In genomic region chr16:2912330-2913199, GRCh38 we compare ENCODE assay signal across 8 cellular contexts. TPM values are rescaled to one million over a fixed set of nuclear protein-coding genes. Genes with fewer than 3 reads are reported as not detected.
DNase-seq lines count a peak whose midpoint lies in the region; ATAC-seq, FAIRE-seq and TF ChIP-seq lines count a peak whose summit lies in the region.

No MANE protein-coding gene starts in this region.

- POLR2A ChIA-PET in BJ (lab: Charles Lee): interaction anchor here (1.0 kb wide), 1 partner anchor 30 kb away, joined by 3 read pairs; the partner anchor contains the start of gene FLYWCH2
- POLR2A ChIA-PET in activated CD8-positive, alpha-beta T cell treated with anti-CD3 and anti-CD28 coated beads for 36 hours (lab: Charles Lee): interaction anchor here (0.6 to 1.5 kb wide), 5 partner anchors 9 to 108 kb away, joined by 3 to 5 read pairs (median 3); partner anchors contain the start of genes FLYWCH2 and TNFRSF12A
- POLR2A ChIA-PET in endothelial cell of umbilical vein (lab: Charles Lee): interaction anchor here (0.6 to 1.3 kb wide), 2 partner anchors 30 to 160 kb away, joined by 5 to 7 read pairs; partner anchors contain the start of genes FLYWCH2 and SRRM2

- H3K9me3 Mint-ChIP-seq in activated CD8-positive, alpha-beta T cell treated with anti-CD3 and anti-CD28 coated beads for 36 hours: no peaks in the 10 kb centered on the region

- H3K9me1 ChIP-seq in endothelial cell of umbilical vein (replicated peaks; ENCODE audit: control insufficient read depth, extremely low read depth, insufficient read depth, low read length): no peaks in the 10 kb centered on the region

- TF ChIP-seq CTCF in BJ (IDR thresholded peaks at IDR 0.05; ENCODE audit: insufficient read depth, low read depth, low read length) (no peak), endothelial cell of umbilical vein (IDR thresholded peaks at IDR 0.05; ENCODE audit: extremely low read depth in 1 of 2, insufficient read depth in 1 of 2, low read depth in 1 of 2, low read length in 2 of 2) (no peak), mucosa of descending colon (IDR thresholded peaks at IDR 0.05) (no peak)
- TF ChIP-seq CTCF in activated CD8-positive, alpha-beta T cell treated with anti-CD3 and anti-CD28 coated beads for 36 hours (IDR thresholded peaks at IDR 0.05): no peak

- H3K27me3 ChIP-seq in BJ (ENCODE audit: control insufficient read depth, insufficient read depth, low read length) (no peaks in the 10 kb centered on the region), Karpas-422 (ENCODE audit: low read length) (no peaks in the 10 kb centered on the region), endothelial cell of umbilical vein (ENCODE audit: control insufficient read depth in 2 of 2, insufficient read depth in 2 of 2, low read length in 2 of 2) (no peaks in the 10 kb centered on the region)

- H3K9me2 ChIP-seq in Karpas-422 (replicated peaks; ENCODE audit: insufficient read depth, low read length): no peaks in the 10 kb centered on the region

- H3K4me1 ChIP-seq in Karpas-422 (ENCODE audit: low read length): peaks cover 24% of the 10 kb centered on the region
- peaks cover 23% of the 10 kb centered on the region for H3K4me1 ChIP-seq in endothelial cell of umbilical vein (ENCODE audit: control insufficient read depth, extremely low read depth, insufficient read depth, low read length)
- H3K4me1 ChIP-seq in mucosa of descending colon (ENCODE audit: low read depth): peaks cover 2% of the 10 kb centered on the region

- H3K4me3 ChIP-seq in BJ (ENCODE audit: low read depth, low read length) (peak overlapping the region; percentile 89), Karpas-422 (ENCODE audit: low read length) (peak overlapping the region; percentile 89), endothelial cell of umbilical vein (replicated peaks in 1 of 3; ENCODE audit: insufficient read depth in 1 of 3, low read depth in 1 of 3, low read length in 3 of 3) (peak overlapping the region; percentile 84 to 96 (median 89)), mucosa of descending colon (peak overlapping the region; percentile 77)

- ATAC-seq in GM21390 (IDR thresholded peaks at IDR 0.05; ENCODE audit: unreplicated experiment): peak; percentile 26
- peak; percentile 17 for ATAC-seq in activated CD8-positive, alpha-beta T cell treated with anti-CD3 and anti-CD28 coated beads for 36 hours
- peak; percentile 42 for ATAC-seq in mucosa of descending colon

- FAIRE-seq in endothelial cell of umbilical vein (lab: Jason Lieb, UNC): peak; percentile 90

- TSS peak; percentile 42 for BruUV-seq in endothelial cell of umbilical vein (replicated peaks; lab: Mats Ljungman, UMichigan)

- peaks cover 15% of the 10 kb centered on the region for H3K79me2 ChIP-seq in Karpas-422 (ENCODE audit: low read length)
- H3K79me2 ChIP-seq in endothelial cell of umbilical vein (ENCODE audit: control insufficient read depth, insufficient read depth, low read length): peaks cover 10% of the 10 kb centered on the region

- TF ChIP-seq POLR2A in endothelial cell of umbilical vein (IDR thresholded peaks at IDR 0.05; ENCODE audit: low read depth, low read length): peak; percentile 33

- H3K4me2 ChIP-seq in Karpas-422 (ENCODE audit: low read depth, low read length, poor library complexity, severe bottlenecking): peak overlapping the region; percentile 77
- H3K4me2 ChIP-seq in endothelial cell of umbilical vein (ENCODE audit: insufficient read depth, low read length): peak overlapping the region; percentile 89

- H3K36me3 ChIP-seq in BJ (ENCODE audit: control insufficient read depth, insufficient read depth, low read length) (peaks cover 4% of the 10 kb centered on the region), Karpas-422 (ENCODE audit: insufficient read depth, low read length) (0 out of 2 replicates have a peak, but pooled peaks cover 3% of the 10 kb centered on the region), endothelial cell of umbilical vein (ENCODE audit: control insufficient read depth in 2 of 2, extremely low read depth in 1 of 2, insufficient read depth in 2 of 2, low read length in 2 of 2) (peaks cover 0 to 3% of the 10 kb centered on the region in 2 experiments), mucosa of descending colon (ENCODE audit: low read depth) (no peaks in the 10 kb centered on the region)

- H3K9me3 ChIP-seq in Karpas-422 (ENCODE audit: low read length): no peaks in the 10 kb centered on the region
- no peaks in the 10 kb centered on the region for H3K9me3 ChIP-seq in endothelial cell of umbilical vein (replicated peaks; ENCODE audit: control insufficient read depth, insufficient read depth, low read length)
- no peaks in the 10 kb centered on the region for H3K9me3 ChIP-seq in mucosa of descending colon

- H3K4me1 Mint-ChIP-seq in activated CD8-positive, alpha-beta T cell treated with anti-CD3 and anti-CD28 coated beads for 36 hours (ENCODE audit: low read depth): peaks cover 24% of the 10 kb centered on the region

- H3K27ac ChIP-seq in Karpas-422 (ENCODE audit: low read length): no peak overlapping the region
- peak overlapping the region; percentile 70 for H3K27ac ChIP-seq in endothelial cell of umbilical vein (ENCODE audit: insufficient read depth, low read depth, low read length)

- no peaks in the 10 kb centered on the region for H3K27me3 Mint-ChIP-seq in activated CD8-positive, alpha-beta T cell treated with anti-CD3 and anti-CD28 coated beads for 36 hours

- dilution Hi-C loops in endothelial cell of umbilical vein (cut with MboI; ENCODE audit: extremely low pct_ligation_motif_present, low sequenced_read_pairs): no loop called here

- H2AFZ ChIP-seq in Karpas-422 (ENCODE audit: low read length): peak overlapping the region; percentile 45; the same call in 1 of the 2 replicates
- H2AFZ ChIP-seq in endothelial cell of umbilical vein (ENCODE audit: low read depth, low read length): peak overlapping the region; percentile 97

- CTCF ChIA-PET in BJ (lab: Yijun Ruan, JAX): interaction anchor here (0.6 to 2.8 kb wide), 9 partner anchors 9 to 74 kb away, joined by 3 to 16 read pairs (median 4); no protein-coding TSS in a partner anchor
- CTCF ChIA-PET in activated CD8-positive, alpha-beta T cell treated with anti-CD3 and anti-CD28 coated beads for 36 hours (lab: Charles Lee): interaction anchor here (1.2 to 7.6 kb wide), 6 partner anchors 8 to 74 kb away, joined by 3 to 45 read pairs (median 20); no protein-coding TSS in a partner anchor
- CTCF ChIA-PET in endothelial cell of umbilical vein (lab: Charles Lee): interaction anchor here (0.8 to 3.3 kb wide), 6 partner anchors 14 to 73 kb away, joined by 3 to 21 read pairs (median 9); no protein-coding TSS in a partner anchor

- no peaks in the 10 kb centered on the region for H4K20me1 ChIP-seq in Karpas-422 (ENCODE audit: insufficient read depth, low read depth, low read length)
- H4K20me1 ChIP-seq in endothelial cell of umbilical vein (replicated peaks; ENCODE audit: control insufficient read depth, extremely low read depth, insufficient read depth, low read length): no peaks in the 10 kb centered on the region

- H3K27ac Mint-ChIP-seq in activated CD8-positive, alpha-beta T cell treated with anti-CD3 and anti-CD28 coated beads for 36 hours: peak overlapping the region; percentile 81

- peak overlapping the region; percentile 85 for H3K4me3 Mint-ChIP-seq in activated CD8-positive, alpha-beta T cell treated with anti-CD3 and anti-CD28 coated beads for 36 hours

- intact Hi-C loops in activated CD8-positive, alpha-beta T cell treated with anti-CD3 and anti-CD28 coated beads for 36 hours (cut with micrococcal nuclease): loop anchor here (5.0 kb wide), 1 partner anchor 35 kb away; no protein-coding TSS in a partner anchor
- intact Hi-C loops in endothelial cell of umbilical vein (cut with micrococcal nuclease): loop anchor here (5.0 kb wide), 1 partner anchor 240 kb away; no protein-coding TSS in a partner anchor
- intact Hi-C loops in mucosa of descending colon (cut with DNase I, micrococcal nuclease): no loop called here

- DNase-seq in BJ (ENCODE audit: low read depth) (no peak), Karpas-422 (peak; percentile 63), endothelial cell of umbilical vein (ENCODE audit: low read depth, low spot score) (peak; percentile 54), mucosa of descending colon (peak; percentile 45 to 75 (median 65)), superior temporal gyrus (ENCODE audit: extremely low spot score) (peak; percentile 42), OCI-M2 (lab: John Stamatoyannopoulos, UW; ENCODE audit: unreplicated experiment) (no peak)
- peak; percentile 43 for DNase-seq in activated CD8-positive, alpha-beta T cell treated with anti-CD3 and anti-CD28 coated beads for 36 hours

- peak overlapping the region; percentile 81 for H3K9ac ChIP-seq in Karpas-422 (ENCODE audit: low read length)
- H3K9ac ChIP-seq in endothelial cell of umbilical vein (replicated peaks; ENCODE audit: extremely low read depth, insufficient read depth, low read length): peak overlapping the region; percentile 74

- peaks cover 5% of the 10 kb centered on the region for H3K36me3 Mint-ChIP-seq in activated CD8-positive, alpha-beta T cell treated with anti-CD3 and anti-CD28 coated beads for 36 hours (ENCODE audit: low read depth)

RNA-seq across cellular contexts. Expression of gene FLYWCH1, which starts 0.8 kb away (rescaled TPM):
- 16.2 and 25.4 TPM in 2 replicates for polyA plus RNA-seq in BJ (2011; rRNA removed)
- polyA minus RNA-seq in BJ (2011; rRNA and poly(A)+ RNA removed): 16.5 and 21.8 TPM in 2 replicates
- 11.0 and 22.7 TPM in 2 replicates for total RNA-seq in Karpas-422 (2014; rRNA removed; shearing (Covaris generic); ENCODE audit: low replicate concordance)
- 10 to 100 TPM; 33.4 to 34.9 TPM for total RNA-seq in activated CD8-positive, alpha-beta T cell treated with anti-CD3 and anti-CD28 coated beads for 36 hours
- 51.2 and 51.7 TPM in 2 replicates for total RNA-seq in endothelial cell of umbilical vein
- polyA plus RNA-seq in endothelial cell of umbilical vein: 32.0 and 37.3 TPM in 2 replicates
- polyA plus RNA-seq in endothelial cell of umbilical vein (2011; cell fraction: cytosol; rRNA removed): 23.0 and 28.7 TPM in 2 replicates
- polyA plus RNA-seq in endothelial cell of umbilical vein (2011; cell fraction: nucleus; rRNA removed): 67.2 and 71.4 TPM in 2 replicates
- 29.5 and 34.1 TPM in 2 replicates for polyA plus RNA-seq in endothelial cell of umbilical vein (2012)
- polyA minus RNA-seq in endothelial cell of umbilical vein: 13.5 and 16.3 TPM in 2 replicates
- polyA minus RNA-seq in endothelial cell of umbilical vein (2011; cell fraction: cytosol; rRNA and poly(A)+ RNA removed): 33.3 TPM
- polyA minus RNA-seq in endothelial cell of umbilical vein (2011; cell fraction: nucleus; rRNA and poly(A)+ RNA removed): 11.1 and 21.3 TPM in 2 replicates
- 10 to 100 TPM; 26.6 to 46.0 (median 34.3) TPM for total RNA-seq in mucosa of descending colon

RNA-seq across cellular contexts. Expression of gene FLYWCH2, which starts 29.6 kb away (rescaled TPM):
- polyA plus RNA-seq in BJ (2011; rRNA removed) (25.6 and 39.9 TPM in 2 replicates), endothelial cell of umbilical vein (34.6 and 45.1 TPM in 2 replicates)
- polyA minus RNA-seq in BJ (2011; rRNA and poly(A)+ RNA removed): 5.3 and 6.4 TPM in 2 replicates
- total RNA-seq in Karpas-422 (2014; rRNA removed; shearing (Covaris generic); ENCODE audit: low replicate concordance): 63.5 and 85.1 TPM in 2 replicates
- 10 to 100 TPM; 18.9 to 19.3 TPM for total RNA-seq in activated CD8-positive, alpha-beta T cell treated with anti-CD3 and anti-CD28 coated beads for 36 hours
- total RNA-seq in endothelial cell of umbilical vein (18.3 and 24.1 TPM in 2 replicates), mucosa of descending colon (10 to 100 TPM; 23.3 to 26.9 (median 25.3) TPM)
- polyA plus RNA-seq in endothelial cell of umbilical vein (2011; cell fraction: cytosol; rRNA removed): 21.5 and 38.9 TPM in 2 replicates
- 10.8 and 12.1 TPM in 2 replicates for polyA plus RNA-seq in endothelial cell of umbilical vein (2011; cell fraction: nucleus; rRNA removed)
- 22.9 and 29.6 TPM in 2 replicates for polyA plus RNA-seq in endothelial cell of umbilical vein (2012)
- polyA minus RNA-seq in endothelial cell of umbilical vein: 5.2 and 7.3 TPM in 2 replicates
- 92.6 TPM for polyA minus RNA-seq in endothelial cell of umbilical vein (2011; cell fraction: cytosol; rRNA and poly(A)+ RNA removed)
- polyA minus RNA-seq in endothelial cell of umbilical vein (2011; cell fraction: nucleus; rRNA and poly(A)+ RNA removed): 1.4 and 3.6 TPM in 2 replicates

RNA-seq across cellular contexts. Expression of gene KREMEN2, which starts 51.5 kb away (rescaled TPM):
- polyA plus RNA-seq in BJ (2011; rRNA removed): not detected in 2 replicates
- polyA minus RNA-seq in BJ (2011; rRNA and poly(A)+ RNA removed): not detected in 2 replicates
- total RNA-seq in Karpas-422 (2014; rRNA removed; shearing (Covaris generic); ENCODE audit: low replicate concordance): 3.4 and 8.5 TPM in 2 replicates
- total RNA-seq in activated CD8-positive, alpha-beta T cell treated with anti-CD3 and anti-CD28 coated beads for 36 hours: under 1 TPM in 1 of 2 experiments, not detected in 1; 0.22 TPM
- not detected in 2 replicates for total RNA-seq in endothelial cell of umbilical vein
- not detected in 2 replicates for polyA plus RNA-seq in endothelial cell of umbilical vein
- polyA plus RNA-seq in endothelial cell of umbilical vein (2011; cell fraction: cytosol; rRNA removed): not detected in 2 replicates
- polyA plus RNA-seq in endothelial cell of umbilical vein (2011; cell fraction: nucleus; rRNA removed): not detected in 2 replicates
- polyA plus RNA-seq in endothelial cell of umbilical vein (2012): 0.08 TPM in 1 of 2 replicates, not detected in the other
- not detected in 2 replicates for polyA minus RNA-seq in endothelial cell of umbilical vein
- polyA minus RNA-seq in endothelial cell of umbilical vein (2011; cell fraction: cytosol; rRNA and poly(A)+ RNA removed): 2.3 TPM
- not detected in 2 replicates for polyA minus RNA-seq in endothelial cell of umbilical vein (2011; cell fraction: nucleus; rRNA and poly(A)+ RNA removed)
- 1 to 10 TPM in 2 of 3 donors, under 1 TPM in 1; 0.22 to 1.7 (median 1.3) TPM for total RNA-seq in mucosa of descending colon

RNA-seq across cellular contexts. Expression of gene PRSS22, which starts 54.6 kb away (rescaled TPM):
- not detected in 2 replicates for polyA plus RNA-seq in BJ (2011; rRNA removed)
- polyA minus RNA-seq in BJ (2011; rRNA and poly(A)+ RNA removed): not detected in 2 replicates
- total RNA-seq in Karpas-422 (2014; rRNA removed; shearing (Covaris generic); ENCODE audit: low replicate concordance): not detected in 2 replicates
- total RNA-seq in activated CD8-positive, alpha-beta T cell treated with anti-CD3 and anti-CD28 coated beads for 36 hours: not detected
- not detected in 2 replicates for total RNA-seq in endothelial cell of umbilical vein
- not detected in 2 replicates for polyA plus RNA-seq in endothelial cell of umbilical vein
- polyA plus RNA-seq in endothelial cell of umbilical vein (2011; cell fraction: cytosol; rRNA removed): not detected in 2 replicates
- not detected in 2 replicates for polyA plus RNA-seq in endothelial cell of umbilical vein (2011; cell fraction: nucleus; rRNA removed)
- not detected in 2 replicates for polyA plus RNA-seq in endothelial cell of umbilical vein (2012)
- polyA minus RNA-seq in endothelial cell of umbilical vein: not detected in 2 replicates
- not detected for polyA minus RNA-seq in endothelial cell of umbilical vein (2011; cell fraction: cytosol; rRNA and poly(A)+ RNA removed)
- polyA minus RNA-seq in endothelial cell of umbilical vein (2011; cell fraction: nucleus; rRNA and poly(A)+ RNA removed): not detected in 2 replicates
- 10 to 100 TPM in 1 of 3 donors, 1 to 10 TPM in 2; 1.6 to 29.0 (median 1.9) TPM for total RNA-seq in mucosa of descending colon

RNA-seq across cellular contexts. Expression of gene PAQR4, which starts 56.6 kb away (rescaled TPM):
- 2.7 and 4.4 TPM in 2 replicates for polyA plus RNA-seq in BJ (2011; rRNA removed)
- 2.3 and 2.5 TPM in 2 replicates for polyA minus RNA-seq in BJ (2011; rRNA and poly(A)+ RNA removed)
- total RNA-seq in Karpas-422 (2014; rRNA removed; shearing (Covaris generic); ENCODE audit: low replicate concordance): 30.7 and 44.0 TPM in 2 replicates
- total RNA-seq in activated CD8-positive, alpha-beta T cell treated with anti-CD3 and anti-CD28 coated beads for 36 hours: 10 to 100 TPM; 29.4 to 30.4 TPM
- total RNA-seq in endothelial cell of umbilical vein: 25.4 and 31.2 TPM in 2 replicates
- 23.8 and 25.7 TPM in 2 replicates for polyA plus RNA-seq in endothelial cell of umbilical vein
- 17.0 and 17.7 TPM in 2 replicates for polyA plus RNA-seq in endothelial cell of umbilical vein (2011; cell fraction: cytosol; rRNA removed)
- polyA plus RNA-seq in endothelial cell of umbilical vein (2011; cell fraction: nucleus; rRNA removed): 16.3 and 18.2 TPM in 2 replicates
- 10.2 and 11.6 TPM in 2 replicates for polyA plus RNA-seq in endothelial cell of umbilical vein (2012)
- polyA minus RNA-seq in endothelial cell of umbilical vein: 11.3 and 13.2 TPM in 2 replicates
- polyA minus RNA-seq in endothelial cell of umbilical vein (2011; cell fraction: cytosol; rRNA and poly(A)+ RNA removed): 59.7 TPM
- polyA minus RNA-seq in endothelial cell of umbilical vein (2011; cell fraction: nucleus; rRNA and poly(A)+ RNA removed): 3.6 and 4.8 TPM in 2 replicates
- 10 to 100 TPM in 1 of 3 donors, 1 to 10 TPM in 2; 4.2 to 16.1 (median 8.0) TPM for total RNA-seq in mucosa of descending colon

Comparison
In these comparisons a context has a peak if more than half of its experiments do, and no peak if none do; other contexts are left out.
1. DNase-seq: peak in Karpas-422 (single experiment), activated CD8-positive, alpha-beta T cell treated with anti-CD3 and anti-CD28 coated beads for 36 hours (single experiment), endothelial cell of umbilical vein (single experiment), mucosa of descending colon (3 of 3) and superior temporal gyrus (single experiment); none in BJ (single experiment) and OCI-M2 (single experiment).
2. intact Hi-C loops: an anchor here in activated CD8-positive, alpha-beta T cell treated with anti-CD3 and anti-CD28 coated beads for 36 hours (5.0 kb wide) and endothelial cell of umbilical vein (5.0 kb wide); none called in mucosa of descending colon.
3. Peak in every context shown above with its lines, with median percentiles within 50 percentile points of each other: H3K4me3 ChIP-seq and ATAC-seq.